In the genomic region with DNA sequence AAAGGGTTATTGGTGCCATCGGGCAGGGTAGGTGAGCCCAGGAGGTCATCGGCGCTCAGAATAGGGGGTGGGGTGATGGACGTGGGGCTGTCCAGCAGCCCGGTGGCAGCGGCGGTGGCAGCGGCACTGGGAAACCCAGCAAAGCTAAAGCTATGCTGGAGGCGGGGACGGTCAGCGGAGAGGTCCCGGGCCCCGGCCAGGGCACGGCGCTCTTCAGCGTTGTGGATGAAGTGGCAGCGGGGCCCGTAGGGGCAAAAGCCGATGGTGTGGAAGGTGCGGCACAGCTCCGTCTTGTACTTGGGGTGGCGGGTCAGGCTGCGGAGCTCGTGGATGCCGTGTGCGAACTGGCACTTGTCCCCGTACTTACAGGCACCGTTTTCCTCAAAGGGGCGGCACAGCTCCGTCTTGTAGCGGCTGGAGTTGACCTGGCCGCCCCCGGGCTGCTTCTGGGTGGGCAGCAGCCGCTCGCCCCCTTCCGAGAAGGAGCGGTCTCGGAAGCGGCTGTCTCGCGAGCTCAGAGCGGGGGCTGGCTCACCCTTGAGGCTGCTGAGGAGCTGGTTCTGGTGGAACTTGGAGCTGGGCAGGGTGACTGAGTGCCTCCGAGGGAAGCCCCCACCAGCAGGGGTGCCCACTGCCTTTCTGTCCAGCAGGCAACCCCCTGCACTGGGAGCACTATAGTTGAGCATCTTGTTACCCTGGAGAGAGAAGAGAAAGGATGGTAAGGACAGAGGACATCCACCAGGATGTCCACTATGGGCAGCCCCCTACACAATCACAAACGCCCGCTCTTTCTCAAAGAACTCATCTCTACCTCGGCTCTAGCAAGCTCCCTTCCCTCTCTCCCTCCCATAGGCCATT, we compare ENCODE assay signal across 8 cellular contexts. TPM values are rescaled to one million over a fixed set of nuclear protein-coding genes. Genes with fewer than 3 reads are reported as not detected.
A peak's percentile ranks its signal among the peaks of the same experiment; 100 is the strongest.
DNase-seq lines count a peak whose midpoint lies in the region; ATAC-seq and TF ChIP-seq lines count a peak whose summit lies in the region.

No MANE protein-coding gene starts in this region.

- H3K36me3 ChIP-seq in NT2/D1 (ENCODE audit: insufficient read depth, insufficient read length, low read length) = peaks cover 48% of the 10 kb centered on the region
- peaks cover 2% of the 10 kb centered on the region for H3K36me3 ChIP-seq in mesendoderm (ENCODE audit: control insufficient read depth, insufficient read depth, low read length)
- H3K36me3 ChIP-seq in urinary bladder (ENCODE audit: insufficient read depth) = peaks cover 12% of the 10 kb centered on the region

- no peak overlapping the region for H2BK120ac ChIP-seq in mesendoderm (ENCODE audit: low read depth, low read length)

- H3K4ac ChIP-seq in mesendoderm (ENCODE audit: low read depth, low read length) = no peak overlapping the region

- peaks cover 38% of the 10 kb centered on the region for H3K79me2 ChIP-seq in mesendoderm (ENCODE audit: control insufficient read depth, insufficient read depth, low read length)

- no peak overlapping the region for H2BK15ac ChIP-seq in mesendoderm (replicated peaks; ENCODE audit: low read depth)

- H3K4me1 ChIP-seq in NT2/D1 (ENCODE audit: insufficient read depth, insufficient read length) (peaks cover 3% of the 10 kb centered on the region), mesendoderm (ENCODE audit: control insufficient read depth, low read depth, low read length) (peaks cover 2% of the 10 kb centered on the region), urinary bladder (ENCODE audit: insufficient read depth) (no peaks in the 10 kb centered on the region)

- WGBS in mesendoderm (ENCODE audit: extremely low coverage, insufficient coverage, low lambda C conversion rate) = no CpG with 5 or more reads among the region's 46 CpGs
- WGBS in urinary bladder = 1% methylated on average over 46 of the region's 46 CpGs

- peaks cover 7% of the 10 kb centered on the region for H3K79me1 ChIP-seq in mesendoderm (ENCODE audit: low read length)

- H3K18ac ChIP-seq in mesendoderm (ENCODE audit: low read length) = no peak overlapping the region

- H2AK5ac ChIP-seq in mesendoderm (ENCODE audit: low read length) = no peak overlapping the region

- no peak overlapping the region for H4K8ac ChIP-seq in mesendoderm (ENCODE audit: low read depth, low read length)

- H3K9me3 ChIP-seq in NT2/D1 (ENCODE audit: insufficient read depth, low read length) = no peaks in the 10 kb centered on the region

- H3K56ac ChIP-seq in mesendoderm (ENCODE audit: low read length) = peak overlapping the region; percentile 95

- peak overlapping the region; percentile 94 for H3K9ac ChIP-seq in NT2/D1 (ENCODE audit: insufficient read length, low read depth)
- peak overlapping the region; percentile 98 for H3K9ac ChIP-seq in mesendoderm (ENCODE audit: low read length)

- H3K27me3 ChIP-seq in NT2/D1 (ENCODE audit: insufficient read depth, insufficient read length) = no peaks in the 10 kb centered on the region
- H3K27me3 ChIP-seq in mesendoderm (ENCODE audit: insufficient read depth, low read length, poor library complexity) = no peaks in the 10 kb centered on the region

- DNase-seq in C1 segment of cervical spinal cord (lab: John Stamatoyannopoulos, UW) (peak in 9 of 14 donors; percentile 32 to 86 (median 66)), NT2/D1 (ENCODE audit: low read depth, low spot score) (no peak), coronary artery (ENCODE audit: low spot score) (peak; percentile 77), mesendoderm (no peak), HEK293T (ENCODE audit: extremely low spot score) (no peak)

- CTCF ChIA-PET in HEK293T (lab: Yijun Ruan, JAX) = interaction anchor here (0.6 to 1.2 kb wide), 10 partner anchors 25 to 1129 kb away, joined by 3 to 5 read pairs (median 3); no protein-coding TSS in a partner anchor

- peak overlapping the region; percentile 75 for H3K4me2 ChIP-seq in mesendoderm (ENCODE audit: low read length)

- peak overlapping the region; percentile 99 to 100 for H3K27ac ChIP-seq in coronary artery
- H3K27ac ChIP-seq in mesendoderm (ENCODE audit: low read depth, low read length) = no peak overlapping the region
- H3K27ac ChIP-seq in urinary bladder (ENCODE audit: low read depth) = peak overlapping the region; percentile 94

- POLR2A ChIA-PET in HEK293T (lab: Yijun Ruan, JAX) = interaction anchor here (1.0 to 5.3 kb wide), 2 partner anchors 25 to 530 kb away, joined by 3 to 63 read pairs; no protein-coding TSS in a partner anchor

- ATAC-seq in GM21515 (IDR thresholded peaks at IDR 0.05; ENCODE audit: unreplicated experiment) (no peak), HG03521 (IDR thresholded peaks at IDR 0.05; ENCODE audit: unreplicated experiment) (no peak)

- no peak for TF ChIP-seq CTCF in coronary artery (IDR thresholded peaks at IDR 0.05)

- H2BK5ac ChIP-seq in mesendoderm (ENCODE audit: low read length) = no peak overlapping the region

- no peak overlapping the region for H3K23ac ChIP-seq in mesendoderm (ENCODE audit: low read length)

- H3K4me3 ChIP-seq in NT2/D1 (ENCODE audit: insufficient read length, low read depth) = peak overlapping the region; percentile 95
- H3K4me3 ChIP-seq in coronary artery = peak overlapping the region; percentile 91
- peak overlapping the region; percentile 94 for H3K4me3 ChIP-seq in mesendoderm (ENCODE audit: low read length)
- H3K4me3 ChIP-seq in urinary bladder (ENCODE audit: low read depth, low read length) = peak overlapping the region; percentile 98

- no peak overlapping the region for H4K5ac ChIP-seq in mesendoderm (ENCODE audit: low read length)

TF ChIP-seq in HEK293T, 16 proteins besides CTCF, POLR2A, EP300 and RAD21:
- TF ChIP-seq L3MBTL2 (conservative IDR thresholded peaks at IDR 0.05) = no peak
- no peak for TF ChIP-seq FOXK2 (IDR thresholded peaks at IDR 0.05)
- no peak for TF ChIP-seq LEF1 (IDR thresholded peaks at IDR 0.05; ENCODE audit: borderline replicate concordance)
- TF ChIP-seq BHLHE40 (IDR thresholded peaks at IDR 0.05; ENCODE audit: borderline replicate concordance) = no peak
- TF ChIP-seq CTBP1 (IDR thresholded peaks at IDR 0.05; ENCODE audit: borderline replicate concordance) = no peak
- no peak for TF ChIP-seq SUZ12 (IDR thresholded peaks at IDR 0.05)
- no peak for TF ChIP-seq ELF4 (IDR thresholded peaks at IDR 0.05)
- TF ChIP-seq FOXA1 (IDR thresholded peaks at IDR 0.05) = no peak
- TF ChIP-seq, protein P1, sequence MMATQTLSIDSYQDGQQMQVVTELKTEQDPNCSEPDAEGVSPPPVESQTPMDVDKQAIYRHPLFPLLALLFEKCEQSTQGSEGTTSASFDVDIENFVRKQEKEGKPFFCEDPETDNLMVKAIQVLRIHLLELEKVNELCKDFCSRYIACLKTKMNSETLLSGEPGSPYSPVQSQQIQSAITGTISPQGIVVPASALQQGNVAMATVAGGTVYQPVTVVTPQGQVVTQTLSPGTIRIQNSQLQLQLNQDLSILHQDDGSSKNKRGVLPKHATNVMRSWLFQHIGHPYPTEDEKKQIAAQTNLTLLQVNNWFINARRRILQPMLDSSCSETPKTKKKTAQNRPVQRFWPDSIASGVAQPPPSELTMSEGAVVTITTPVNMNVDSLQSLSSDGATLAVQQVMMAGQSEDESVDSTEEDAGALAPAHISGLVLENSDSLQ (IDR thresholded peaks at IDR 0.05) = no peak

RNA-seq across cellular contexts. Expression of a gene that starts 2.8 kb away (rescaled TPM):
- polyA plus RNA-seq in mesendoderm (2013, experiment 1 of 2) = 81.7 TPM
- 85.1 TPM for polyA plus RNA-seq in mesendoderm (2013, experiment 2 of 2)
- 82.2 TPM for total RNA-seq in urinary bladder
- polyA plus RNA-seq in urinary bladder = 653 TPM

Comparison
In these comparisons a context has a peak if more than half of its experiments do, and no peak if none do; other contexts are left out.
1. DNase-seq: peak in C1 segment of cervical spinal cord (9 of 14) and coronary artery (single experiment); none in NT2/D1 (single experiment), mesendoderm (single experiment) and HEK293T (single experiment).
2. Peak in every context shown above with its lines, with median percentiles within 50 percentile points of each other: H3K4me3 ChIP-seq.